In genomic region chr10:100067466-100067865, GRCh38 we compare ENCODE assay signal across 38 cellular contexts. TPM values are rescaled to one million over a fixed set of nuclear protein-coding genes. Genes with fewer than 3 reads are reported as not detected.
"Had no signal": no experiment of that assay in that cellular context is flagged by ENCODE, and none has a peak within 500 bp of the region (broad histone marks: within the 10 kb centered on the region; RNA-seq: fewer than 3 reads in every experiment).

No MANE protein-coding gene starts in this region.

- H3K9me3 ChIP-seq: MG63 had no signal

- H3K4me3 ChIP-seq: MG63 had no signal

- H3K27ac ChIP-seq: KMS-11 had no signal

- H3K9ac ChIP-seq: KMS-11 had no signal

- H3K36me3 ChIP-seq: MG63 had no signal

- H3K27me3 ChIP-seq: MG63 had no signal

- H3K4me2 ChIP-seq: KMS-11 had no signal

- DNase-seq: Karpas-422, Kasumi-1, MG63, MM.1S, MV-4-11, NCI-H1048, NCI-H1092, NCI-H1092 treated with DMSO at 0.1 percent for 48 hours, NCI-H1105, NCI-H1105 treated with DMSO at 0.1 percent for 48 hours, NCI-H1417, NCI-H1417 treated with DMSO at 0.1 percent for 48 hours, NCI-H1436, NCI-H1436 treated with DMSO at 0.1 percent for 48 hours, NCI-H146, NCI-H1694, NCI-H1694 treated with DMSO at 0.1 percent for 48 hours, NCI-H187, NCI-H187 treated with DMSO at 0.1 percent for 48 hours, NCI-H1930, NCI-H2029, NCI-H2029 treated with DMSO at 0.1 percent for 48 hours, NCI-H2081 treated with DMSO at 0.1 percent for 48 hours, NCI-H2107, NCI-H2171, NCI-H2171 treated with DMSO at 0.1 percent for 48 hours, NCI-H2227 treated with DMSO at 0.1 percent for 48 hours, NCI-H226, NCI-H345, NCI-H446, NCI-H446 treated with DMSO at 0.1 percent for 48 hours, NCI-H510A, NCI-H510A treated with DMSO at 0.1 percent for 48 hours had no signal

RNA-seq across cellular contexts. Expression of gene CPN1, which starts 14.2 kb away (rescaled TPM):
- total RNA-seq: LHCN-M2, M059J, MCF 10A, NCI-H460 had no signal
